Comparison of ENCODE assay signal across 24 cellular contexts in the genomic region with DNA sequence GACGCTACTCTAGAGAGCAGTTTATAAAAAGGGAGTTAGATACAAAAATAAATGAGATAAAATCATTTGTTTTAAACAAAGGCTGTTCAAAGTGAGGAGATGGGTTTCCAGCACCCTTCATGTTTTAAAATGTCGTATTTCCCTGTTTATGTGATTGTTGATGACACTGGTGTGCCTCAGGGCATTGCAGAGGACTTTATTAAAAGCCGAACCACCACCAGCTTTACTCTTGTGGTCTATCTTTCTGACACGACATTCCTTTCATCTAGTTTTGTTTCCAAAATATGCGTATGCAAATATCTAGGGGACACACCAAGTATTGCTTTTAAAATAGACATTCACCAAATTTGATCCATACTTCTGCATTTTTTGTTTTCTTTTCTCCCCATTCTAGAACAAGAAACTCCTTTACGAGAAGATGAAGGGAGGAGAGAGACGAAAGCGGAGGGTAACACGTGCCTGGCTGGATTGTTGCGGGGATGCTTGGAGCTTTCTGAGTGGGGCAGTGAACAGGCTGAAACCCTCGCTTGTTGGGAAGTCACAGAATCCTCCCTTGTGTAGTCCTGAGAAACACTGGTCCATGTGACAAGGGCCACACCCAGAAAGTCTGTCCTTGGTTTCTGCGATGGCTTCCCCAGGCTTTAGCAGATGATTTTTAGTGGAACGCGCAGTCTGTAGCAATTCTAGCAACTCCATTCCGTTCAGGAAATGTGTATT. TPM values are rescaled to one million over a fixed set of nuclear protein-coding genes. Genes with fewer than 3 reads are reported as not detected.
"Had no signal": no experiment of that assay in that cellular context is flagged by ENCODE, and none has a peak within 500 bp of the region (broad histone marks: within the 10 kb centered on the region; RNA-seq: fewer than 3 reads in every experiment).

No MANE protein-coding gene starts in this region.

- H3K4me3 ChIP-seq: adrenal gland, esophagus squamous epithelium, heart left ventricle, left ventricle myocardium inferior, prostate gland, skin epidermis, stomach, thoracic aorta, upper lobe of left lung had no signal

- H3K27ac Mint-ChIP-seq: activated naive CD4-positive, alpha-beta T cell treated with anti-CD3 and anti-CD28 coated beads, Interleukin-2, amount 50 U/mL, for 72 hours; dendritic cell treated with granulocyte-macrophage colony-stimulating factor and Interleukin-4, amounts not matched to agents 40 ng/mL and 50 ng/mL, for 4 days; stimulated activated effector memory CD8-positive, alpha-beta T cell treated with anti-CD3 and anti-CD28 coated beads, Interleukin-12 subunit alpha, Interleukin-12 subunit beta, amount 100 ng/mL, for 72 hours; T-helper 1 cell treated with Interleukin-12 subunit alpha and Interleukin-12 subunit beta and Interleukin-4 antibody, amounts not matched to agents 30 μg/mL and 1 μg/mL, for 36 hours had no signal

- H3K4me1 Mint-ChIP-seq: neural crest cell; stimulated activated effector memory CD8-positive, alpha-beta T cell treated with anti-CD3 and anti-CD28 coated beads, Interleukin-12 subunit alpha, Interleukin-12 subunit beta, amount 100 ng/mL, for 72 hours had no signal

- H3K27ac ChIP-seq: adrenal gland, esophagus squamous epithelium, foreskin keratinocyte, heart left ventricle, left ventricle myocardium inferior, prostate gland, skin epidermis, stomach, thoracic aorta, upper lobe of left lung had no signal

- H3K4me1 ChIP-seq: adrenal gland, esophagus squamous epithelium, heart left ventricle, left ventricle myocardium inferior, prostate gland, stomach, upper lobe of left lung had no signal

- H3K4me3 Mint-ChIP-seq: dendritic cell treated with granulocyte-macrophage colony-stimulating factor and Interleukin-4, amounts not matched to agents 40 ng/mL and 50 ng/mL, for 4 days; neural crest cell; stimulated activated effector memory CD8-positive, alpha-beta T cell treated with anti-CD3 and anti-CD28 coated beads, Interleukin-12 subunit alpha, Interleukin-12 subunit beta, amount 100 ng/mL, for 72 hours; T-helper 1 cell treated with Interleukin-12 subunit alpha and Interleukin-12 subunit beta and Interleukin-4 antibody, amounts not matched to agents 30 μg/mL and 1 μg/mL, for 36 hours had no signal

- H3K27me3 ChIP-seq: adrenal gland, esophagus squamous epithelium, foreskin keratinocyte, heart left ventricle, upper lobe of left lung had no signal

- ATAC-seq: activated naive CD4-positive, alpha-beta T cell treated with anti-CD3 and anti-CD28 coated beads, Interleukin-2, amount 50 U/mL, for 72 hours; foreskin keratinocyte; heart left ventricle; right cardiac atrium; stimulated activated effector memory CD8-positive, alpha-beta T cell treated with anti-CD3 and anti-CD28 coated beads, Interleukin-12 subunit alpha, Interleukin-12 subunit beta, amount 100 ng/mL, for 72 hours had no signal

- H3K36me3 ChIP-seq: adrenal gland, esophagus squamous epithelium, heart left ventricle, left ventricle myocardium inferior, prostate gland, stomach, thoracic aorta, upper lobe of left lung had no signal

- H3K9me3 ChIP-seq: adrenal gland, esophagus squamous epithelium, heart left ventricle, left ventricle myocardium inferior, prostate gland, stomach, thoracic aorta, upper lobe of left lung had no signal

- FAIRE-seq: bronchial epithelial cell had no signal

- DNase-seq: activated CD4-positive, alpha-beta T cell treated with anti-CD3 and anti-CD28 coated beads, Interleukin-2, amount 50 U/mL, for 1 hour; activated CD8-positive, alpha-beta memory T cell treated with anti-CD3 and anti-CD28 coated beads for 24 hours; activated gamma-delta T cell; adrenal gland; effector memory CD4-positive, alpha-beta T cell; esophagus squamous epithelium; foreskin keratinocyte; heart left ventricle; kidney glomerular epithelial cell; left ventricle myocardium inferior; mammary epithelial cell; right cardiac atrium; stimulated activated CD4-positive, alpha-beta T cell treated with anti-CD3 and anti-CD28 coated beads, Interleukin-4, amount 100 ng/mL, for 1 hour; stomach; upper lobe of left lung had no signal

- H3K36me3 Mint-ChIP-seq: activated naive CD4-positive, alpha-beta T cell treated with anti-CD3 and anti-CD28 coated beads, Interleukin-2, amount 50 U/mL, for 72 hours; stimulated activated effector memory CD8-positive, alpha-beta T cell treated with anti-CD3 and anti-CD28 coated beads, Interleukin-12 subunit alpha, Interleukin-12 subunit beta, amount 100 ng/mL, for 72 hours had no signal

- H3K9me3 Mint-ChIP-seq: activated naive CD4-positive, alpha-beta T cell treated with anti-CD3 and anti-CD28 coated beads, Interleukin-2, amount 50 U/mL, for 72 hours; dendritic cell treated with granulocyte-macrophage colony-stimulating factor and Interleukin-4, amounts not matched to agents 40 ng/mL and 50 ng/mL, for 4 days; stimulated activated effector memory CD8-positive, alpha-beta T cell treated with anti-CD3 and anti-CD28 coated beads, Interleukin-12 subunit alpha, Interleukin-12 subunit beta, amount 100 ng/mL, for 72 hours; T-helper 1 cell treated with Interleukin-12 subunit alpha and Interleukin-12 subunit beta and Interleukin-4 antibody, amounts not matched to agents 30 μg/mL and 1 μg/mL, for 36 hours had no signal

RNA-seq across cellular contexts. Expression of gene GREM1, which starts 26.3 kb away (rescaled TPM):
- total RNA-seq: activated naive CD4-positive, alpha-beta T cell treated with anti-CD3 and anti-CD28 coated beads, Interleukin-2, amount 50 U/mL, for 72 hours had no signal

RNA-seq across cellular contexts. Expression of gene SCG5, which starts 50.0 kb away (rescaled TPM):
- total RNA-seq: left ventricle myocardium inferior had no signal
